ENCODE assay signal across 9 cellular contexts in genomic region chr11:34468209-34468841, GRCh38. TPM values are rescaled to one million over a fixed set of nuclear protein-coding genes. Genes with fewer than 3 reads are reported as not detected.
A peak's percentile ranks its signal among the peaks of the same experiment; 100 is the strongest.
DNase-seq lines count a peak whose midpoint lies in the region; ATAC-seq and TF ChIP-seq lines count a peak whose summit lies in the region.
"Had no signal": no experiment of that assay in that cellular context is flagged by ENCODE, and none has a peak within 500 bp of the region (broad histone marks: within the 10 kb centered on the region; RNA-seq: fewer than 3 reads in every experiment).

No MANE protein-coding gene starts in this region.

- peaks cover 9% of the 10 kb centered on the region for H3K4me1 Mint-ChIP-seq in activated naive CD4-positive, alpha-beta T cell treated with anti-CD3 and anti-CD28 coated beads, Interleukin-2, amount 10 ng/mL, durations not matched to agents 7 days and 5 days
- H3K4me1 Mint-ChIP-seq: central memory CD8-positive, alpha-beta T cell had no signal

- DNase-seq in activated CD8-positive, alpha-beta memory T cell treated with anti-CD3 and anti-CD28 coated beads for 24 hours: peak; percentile 62
- no peak for DNase-seq in activated CD8-positive, alpha-beta memory T cell treated with anti-CD3 and anti-CD28 coated beads, Interleukin-2, amount 50 U/mL, for 48 hours
- peak; percentile 46 for DNase-seq in NCI-H460 (ENCODE audit: extremely low read depth, low read depth)
- peak; percentile 67 for DNase-seq in activated naive CD4-positive, alpha-beta T cell treated with anti-CD3 and anti-CD28 coated beads, Interleukin-2, amount 10 ng/mL, durations not matched to agents 7 days and 5 days
- DNase-seq in effector CD4-positive, alpha-beta T cell: no peak
- no peak for DNase-seq in neuronal stem cell (ENCODE audit: low spot score)

- no peaks in the 10 kb centered on the region for H3K79me1 ChIP-seq in neuronal stem cell (ENCODE audit: low read depth, low read length)

- H3K4ac ChIP-seq in neuronal stem cell (ENCODE audit: low read length): no peak overlapping the region

- no peak overlapping the region for H2BK120ac ChIP-seq in neuronal stem cell (ENCODE audit: low read depth, low read length)

- H3K36me3 ChIP-seq in liver (ENCODE audit: control insufficient read depth in 4 of 4, insufficient read depth in 3 of 4, low read depth in 1 of 4, low read length in 3 of 4): peaks cover 21 to 74% (median 67%) of the 10 kb centered on the region in 4 donors
- H3K36me3 ChIP-seq in neuronal stem cell (replicated peaks in 1 of 2; ENCODE audit: control insufficient read depth in 2 of 2, insufficient read depth in 2 of 2, low read length in 2 of 2): peaks cover 0 to 15% of the 10 kb centered on the region in 2 donors

- H3K18ac ChIP-seq in neuronal stem cell (ENCODE audit: low read length): no peak overlapping the region

- peak; percentile 75 for TF ChIP-seq CTCF in liver (IDR thresholded peaks at IDR 0.05; ENCODE audit: low read depth, low read length, missing input control)

- no peak overlapping the region for H3K23ac ChIP-seq in neuronal stem cell (ENCODE audit: low read depth, low read length, poor library complexity)

- H4K8ac ChIP-seq in neuronal stem cell (ENCODE audit: low read depth, low read length): no peak overlapping the region

- H3K4me3 ChIP-seq in liver (ENCODE audit: low read depth in 1 of 3, low read length in 3 of 3) (no peak overlapping the region), neuronal stem cell (ENCODE audit: low read length in 2 of 2) (no peak overlapping the region)

- H3K9me3 ChIP-seq in liver (ENCODE audit: control insufficient read depth in 4 of 4, low read length in 3 of 4) (no peaks in the 10 kb centered on the region), neuronal stem cell (replicated peaks in 1 of 2; ENCODE audit: control insufficient read depth in 2 of 2, insufficient read depth in 1 of 2, low read depth in 1 of 2, low read length in 2 of 2) (peaks cover 5% of the 10 kb centered on the region in 2 donors)

- no peak overlapping the region for H2AFZ ChIP-seq in neuronal stem cell (ENCODE audit: low read length)

- ATAC-seq in HG03342 (IDR thresholded peaks at IDR 0.05; ENCODE audit: unreplicated experiment): no peak

- no peak overlapping the region for H2AK5ac ChIP-seq in neuronal stem cell (ENCODE audit: low read depth, low read length)

- peaks cover 9% of the 10 kb centered on the region for H3K9me3 Mint-ChIP-seq in activated naive CD4-positive, alpha-beta T cell treated with anti-CD3 and anti-CD28 coated beads, Interleukin-2, amount 10 ng/mL, durations not matched to agents 7 days and 5 days

- H3K27me3 ChIP-seq in liver (ENCODE audit: control insufficient read depth in 4 of 4, insufficient read depth in 4 of 4, low read length in 3 of 4) (no peaks in the 10 kb centered on the region), neuronal stem cell (ENCODE audit: control insufficient read depth in 3 of 3, insufficient read depth in 3 of 3, low read depth in 1 of 3, low read length in 3 of 3) (no peaks in the 10 kb centered on the region)

- WGBS in liver: 65% methylated on average over 8 of the region's 8 CpGs
- no CpG with 5 or more reads among the region's 8 CpGs for WGBS in neuronal stem cell (ENCODE audit: extremely low coverage in 2 of 2, insufficient read length in 2 of 2, insufficient replicate concordance in 1 of 2), 2 donors

- H3K4me2 ChIP-seq in neuronal stem cell (ENCODE audit: insufficient read depth, low read length, poor library complexity, severe bottlenecking): no peak overlapping the region

- no peaks in the 10 kb centered on the region for H3K27me3 Mint-ChIP-seq in activated naive CD4-positive, alpha-beta T cell treated with anti-CD3 and anti-CD28 coated beads, Interleukin-2, amount 10 ng/mL, durations not matched to agents 7 days and 5 days
- H3K27me3 Mint-ChIP-seq: central memory CD8-positive, alpha-beta T cell had no signal

- H2BK12ac ChIP-seq in neuronal stem cell (ENCODE audit: low read length): no peak overlapping the region

- H3K27ac Mint-ChIP-seq in activated naive CD4-positive, alpha-beta T cell treated with anti-CD3 and anti-CD28 coated beads, Interleukin-2, amount 10 ng/mL, durations not matched to agents 7 days and 5 days: no peak overlapping the region

- CTCF ChIA-PET in activated naive CD4-positive, alpha-beta T cell treated with anti-CD3 and anti-CD28 coated beads, Interleukin-2, amount 10 ng/mL, durations not matched to agents 7 days and 5 days (lab: Charles Lee): interaction anchor here (0.6 to 3.6 kb wide), 21 partner anchors 8 to 1019 kb away, joined by 3 to 29 read pairs (median 4); partner anchors contain the start of genes ABTB2 and CAT

- no peak overlapping the region for H4K91ac ChIP-seq in neuronal stem cell (ENCODE audit: low read depth, low read length, poor library complexity)

- no peak overlapping the region for H3K9ac ChIP-seq in liver (ENCODE audit: low read depth in 1 of 2, low read length in 2 of 2)
- no peak overlapping the region for H3K9ac ChIP-seq in neuronal stem cell (ENCODE audit: low read depth, low read length, poor library complexity)

- H3K4me3 Mint-ChIP-seq in activated naive CD4-positive, alpha-beta T cell treated with anti-CD3 and anti-CD28 coated beads, Interleukin-2, amount 10 ng/mL, durations not matched to agents 7 days and 5 days: no peak overlapping the region
- H3K4me3 Mint-ChIP-seq: central memory CD8-positive, alpha-beta T cell had no signal

- TF ChIP-seq RAD21 in liver (IDR thresholded peaks at IDR 0.05): peak; percentile 81 to 87

- no peak overlapping the region for H3K14ac ChIP-seq in neuronal stem cell (ENCODE audit: low read length)

- peaks cover 6 to 14% (median 10%) of the 10 kb centered on the region in 4 donors for H3K4me1 ChIP-seq in liver (ENCODE audit: control insufficient read depth in 4 of 4, insufficient read depth in 4 of 4, low read length in 3 of 4)
- no peaks in the 10 kb centered on the region for H3K4me1 ChIP-seq in neuronal stem cell (ENCODE audit: control insufficient read depth in 2 of 2, insufficient read depth in 1 of 2, low read depth in 1 of 2, low read length in 2 of 2)

- H2BK15ac ChIP-seq in neuronal stem cell (ENCODE audit: low read length): no peak overlapping the region

- H2BK5ac ChIP-seq in neuronal stem cell (ENCODE audit: low read length): no peak overlapping the region

- H3K27ac ChIP-seq in liver (ENCODE audit: low read depth in 1 of 2, low read length in 2 of 2) (no peak overlapping the region), neuronal stem cell (replicated peaks; ENCODE audit: low read length) (no peak overlapping the region)

- peaks cover 55% of the 10 kb centered on the region for H3K36me3 Mint-ChIP-seq in activated naive CD4-positive, alpha-beta T cell treated with anti-CD3 and anti-CD28 coated beads, Interleukin-2, amount 10 ng/mL, durations not matched to agents 7 days and 5 days

TF ChIP-seq in liver, 16 proteins besides CTCF, POLR2A, EP300 and RAD21:
- TF ChIP-seq FOXA2 (IDR thresholded peaks at IDR 0.05): no peak
TF ChIP-seq in liver: peak in this region for 0.

RNA-seq across cellular contexts. Expression of gene CAT, which starts 29.6 kb away (rescaled TPM):
- not detected in 2 replicates for total RNA-seq in NCI-H460 (2014; rRNA removed; shearing (Covaris generic))
- polyA plus RNA-seq in NCI-H460 (2014; cell fraction: nucleus; rRNA removed): not detected in 2 replicates
- total RNA-seq in liver: 100 to 1,000 TPM; 503 to 620 TPM
- 100 to 1,000 TPM; 270 to 273 TPM for polyA plus RNA-seq in liver
- 15.7 TPM for polyA plus RNA-seq in neuronal stem cell (2013, experiment 1 of 2)
- 15.9 TPM for polyA plus RNA-seq in neuronal stem cell (2013, experiment 2 of 2)

RNA-seq across cellular contexts. Expression of gene ELF5, which starts 45.3 kb away (rescaled TPM):
- total RNA-seq in NCI-H460 (2014; rRNA removed; shearing (Covaris generic)): not detected in 2 replicates
- polyA plus RNA-seq in NCI-H460 (2014; cell fraction: nucleus; rRNA removed): 0.06 TPM in 1 of 2 replicates, not detected in the other
- total RNA-seq in liver: under 1 TPM; 0.08 to 0.37 TPM
- under 1 TPM in 1 of 2 donors, not detected in 1; 0.06 TPM for polyA plus RNA-seq in liver
- 0.04 TPM for polyA plus RNA-seq in neuronal stem cell (2013, experiment 1 of 2)
- not detected for polyA plus RNA-seq in neuronal stem cell (2013, experiment 2 of 2)

Comparison
In these comparisons a context has a peak if more than half of its experiments do, and no peak if none do; other contexts are left out.
1. DNase-seq: peak in activated CD8-positive, alpha-beta memory T cell treated with anti-CD3 and anti-CD28 coated beads for 24 hours (single experiment), NCI-H460 (single experiment) and activated naive CD4-positive, alpha-beta T cell treated with anti-CD3 and anti-CD28 coated beads, Interleukin-2, amount 10 ng/mL, durations not matched to agents 7 days and 5 days (single experiment); none in activated CD8-positive, alpha-beta memory T cell treated with anti-CD3 and anti-CD28 coated beads, Interleukin-2, amount 50 U/mL, for 48 hours (single experiment), effector CD4-positive, alpha-beta T cell (single experiment) and neuronal stem cell (single experiment).
2. RNA of gene CAT, which starts 29.6 kb away (total RNA-seq): 503 to 620 TPM in liver; not detected in NCI-H460; every median in the first group is over 100 times any median in the second.